ENCODE assay signal across 12 cellular contexts in genomic region chr1:32813941-32814739, GRCh38. TPM values are rescaled to one million over a fixed set of nuclear protein-coding genes. Genes with fewer than 3 reads are reported as not detected.
A peak's percentile ranks its signal among the peaks of the same experiment; 100 is the strongest.
DNase-seq lines count a peak whose midpoint lies in the region; ATAC-seq and TF ChIP-seq lines count a peak whose summit lies in the region.
"Had no signal": no experiment of that assay in that cellular context is flagged by ENCODE, and none has a peak within 500 bp of the region (broad histone marks: within the 10 kb centered on the region; RNA-seq: fewer than 3 reads in every experiment).

No MANE protein-coding gene starts in this region.

- no peak overlapping the region for H3K56ac ChIP-seq in IMR-90 (ENCODE audit: extremely low read depth, insufficient read depth, low read length)

- H3K9ac ChIP-seq in IMR-90 (ENCODE audit: low read depth, low read length) (no peak overlapping the region), liver (ENCODE audit: low read depth in 1 of 2, low read length in 2 of 2) (no peak overlapping the region)

- no peak overlapping the region for H3K18ac ChIP-seq in IMR-90 (ENCODE audit: low read depth, low read length)

- no peak overlapping the region for H2AFZ ChIP-seq in IMR-90 (replicated peaks; ENCODE audit: low read length, poor library complexity)

- H2BK20ac ChIP-seq in IMR-90 (ENCODE audit: low read depth, low read length), result no peak overlapping the region

- H3K4me3 ChIP-seq in CD8-positive, alpha-beta memory T cell (ENCODE audit: low read length), result no peak overlapping the region
- H3K4me3 ChIP-seq in IMR-90 (ENCODE audit: insufficient read depth, low read depth, low read length), result no peak overlapping the region
- H3K4me3 ChIP-seq in adrenal gland, result no peak overlapping the region
- H3K4me3 ChIP-seq in liver (ENCODE audit: low read depth in 1 of 3, low read length in 3 of 3), result no peak overlapping the region
- H3K4me3 ChIP-seq: gastroesophageal sphincter, SJSA1 had no signal

- intact Hi-C loops in IMR-90 (cut with micrococcal nuclease) (loop anchor here (2.0 kb wide), 1 partner anchor 15 kb away; no protein-coding TSS in a partner anchor), adrenal gland (cut with DNase I) (no loop called here)

- no peak overlapping the region for H4K91ac ChIP-seq in IMR-90 (ENCODE audit: insufficient read depth, low read depth, low read length)

- H2BK120ac ChIP-seq in IMR-90 (ENCODE audit: low read depth, low read length), result no peak overlapping the region

- in situ Hi-C loops in IMR-90 (cut with MboI; ENCODE audit: low sequenced_read_pairs), result no loop called here

- H3K23ac ChIP-seq in IMR-90 (ENCODE audit: low read depth, low read length), result no peak overlapping the region

- POLR2A ChIA-PET in CD8-positive, alpha-beta memory T cell (lab: Charles Lee), result no interaction called here
- POLR2A ChIA-PET in IMR-90 (lab: Charles Lee; ENCODE audit: unreplicated experiment), result no interaction called here

- peaks cover 65 to 77% (median 73%) of the 10 kb centered on the region in 3 donors for H3K4me1 Mint-ChIP-seq in CD8-positive, alpha-beta memory T cell

- no peak overlapping the region for H3K14ac ChIP-seq in IMR-90 (replicated peaks; ENCODE audit: low read depth, low read length)

- H3K36me3 ChIP-seq in CD8-positive, alpha-beta memory T cell (ENCODE audit: insufficient read depth, low read length), result peaks cover 16% of the 10 kb centered on the region
- H3K36me3 ChIP-seq in IMR-90 (ENCODE audit: control insufficient read depth, insufficient read depth, low read length) (peaks cover 16% of the 10 kb centered on the region), adrenal gland (replicated peaks in 1 of 2) (peaks cover 0 to 19% of the 10 kb centered on the region in 2 donors), liver (ENCODE audit: control insufficient read depth in 4 of 4, insufficient read depth in 3 of 4, low read depth in 1 of 4, low read length in 3 of 4) (peaks cover 2 to 17% (median 15%) of the 10 kb centered on the region in 4 donors)

- no peak for DNase-seq in CD8-positive, alpha-beta memory T cell
- peak; percentile 37 for DNase-seq in IMR-90
- peak in 6 of 7 donors; percentile 56 to 73 (median 65) for DNase-seq in adrenal gland
- no peak for DNase-seq in activated effector memory CD4-positive, alpha-beta T cell treated with anti-CD3 and anti-CD28 coated beads, Interleukin-2, amount 50 U/mL, for 16 hours
- DNase-seq in substantia nigra (lab: John Stamatoyannopoulos, UW), result no peak
- DNase-seq in NCI-H1105 treated with DMSO at 0.1 percent for 48 hours (lab: John Stamatoyannopoulos, UW), result no peak
- no peak for DNase-seq in kidney glomerular epithelial cell (lab: John Stamatoyannopoulos, UW)
- DNase-seq: NCI-H2081; stimulated activated CD4-positive, alpha-beta T cell treated with anti-CD3 and anti-CD28 coated beads, Interleukin-2, amount 100 ng/mL, for 24 hours had no signal

- CTCF ChIA-PET in CD8-positive, alpha-beta memory T cell (lab: Charles Lee), result interaction anchor here (1.3 kb wide), 1 partner anchor 101 kb away, joined by 4 read pairs; no protein-coding TSS in a partner anchor
- CTCF ChIA-PET in IMR-90 (lab: Yijun Ruan, JAX), result no interaction called here

- no peaks in the 10 kb centered on the region for H3K27me3 ChIP-seq in CD8-positive, alpha-beta memory T cell (ENCODE audit: insufficient read depth, low read length, poor library complexity, severe bottlenecking)
- no peaks in the 10 kb centered on the region for H3K27me3 ChIP-seq in IMR-90 (ENCODE audit: control insufficient read depth, insufficient read depth, low read length)
- H3K27me3 ChIP-seq in adrenal gland, result no peaks in the 10 kb centered on the region
- H3K27me3 ChIP-seq in liver (ENCODE audit: control insufficient read depth in 4 of 4, insufficient read depth in 4 of 4, low read length in 3 of 4), result no peaks in the 10 kb centered on the region
- H3K27me3 ChIP-seq: gastroesophageal sphincter, SJSA1 had no signal

- TF ChIP-seq RAD21 in IMR-90 (IDR thresholded peaks at IDR 0.05; ENCODE audit: low read length), result no peak
- no peak for TF ChIP-seq RAD21 in liver (IDR thresholded peaks at IDR 0.05)

- peaks cover 49% of the 10 kb centered on the region for H4K20me1 ChIP-seq in IMR-90 (ENCODE audit: insufficient read depth, low read length)

- H3K9me3 Mint-ChIP-seq in CD8-positive, alpha-beta memory T cell, result no peaks in the 10 kb centered on the region

- peaks cover 46% of the 10 kb centered on the region for H3K4me1 ChIP-seq in CD8-positive, alpha-beta memory T cell (ENCODE audit: insufficient read depth, low read length)
- H3K4me1 ChIP-seq in IMR-90 (ENCODE audit: control insufficient read depth, insufficient read depth, low read length) (peaks cover 11% of the 10 kb centered on the region), adrenal gland (replicated peaks in 1 of 2) (peaks cover 63 to 69% of the 10 kb centered on the region in 2 donors), liver (ENCODE audit: control insufficient read depth in 4 of 4, insufficient read depth in 4 of 4, low read length in 3 of 4) (peaks cover 0 to 28% (median 17%) of the 10 kb centered on the region in 4 donors)

- no peak for TF ChIP-seq CTCF in IMR-90 (conservative IDR thresholded peaks at IDR 0.05; ENCODE audit: low read depth, low read length)
- peak in 2 of 6 experiments; percentile 23 to 24 for TF ChIP-seq CTCF in adrenal gland (IDR thresholded peaks at IDR 0.05)
- peak; percentile 9 for TF ChIP-seq CTCF in liver (IDR thresholded peaks at IDR 0.05; ENCODE audit: low read depth, low read length, missing input control)

- peak overlapping the region; percentile 40 to 98 (median 91) for H3K4me3 Mint-ChIP-seq in CD8-positive, alpha-beta memory T cell

- peaks cover 27 to 76% of the 10 kb centered on the region in 2 experiments; a peak in 3 of 4 replicates for H3K79me1 ChIP-seq in IMR-90 (ENCODE audit: low read depth in 1 of 2, low read length in 2 of 2)

- no peak overlapping the region for H2BK15ac ChIP-seq in IMR-90 (ENCODE audit: low read depth, low read length)

- no peak overlapping the region for H3K4ac ChIP-seq in IMR-90 (ENCODE audit: low read depth, low read length)

- no TSS peak for BruUV-seq in IMR-90 (replicated peaks; lab: Mats Ljungman, UMichigan)

- no peak for TF ChIP-seq POLR2A in IMR-90 (IDR thresholded peaks at IDR 0.05; ENCODE audit: low read depth, low read length)
- TF ChIP-seq POLR2A in adrenal gland (IDR thresholded peaks at IDR 0.05), result no peak

- H3K27ac Mint-ChIP-seq in CD8-positive, alpha-beta memory T cell, result peak overlapping the region in 5 of 8 donors; percentile 9 to 76 (median 36)

- no peak overlapping the region for H2AK9ac ChIP-seq in IMR-90 (replicated peaks; ENCODE audit: low read depth, low read length, poor library complexity)

- H4K8ac ChIP-seq in IMR-90 (ENCODE audit: low read depth in 2 of 2, low read length in 2 of 2), result no peak overlapping the region

- no peak overlapping the region for H4K5ac ChIP-seq in IMR-90 (ENCODE audit: low read depth, low read length)

- no peak overlapping the region for H3K4me2 ChIP-seq in IMR-90 (ENCODE audit: low read depth, low read length)

- H3K36me3 Mint-ChIP-seq in CD8-positive, alpha-beta memory T cell, result peaks cover 0 to 68% (median 17%) of the 10 kb centered on the region in 3 donors

- no peak overlapping the region for H2BK5ac ChIP-seq in IMR-90 (ENCODE audit: low read depth, low read length, poor library complexity, severe bottlenecking)

- dilution Hi-C loops in IMR-90 (cut with HindIII; ENCODE audit: low sequenced_read_pairs, unreplicated experiment), result no loop called here

- no peaks in the 10 kb centered on the region for H3K9me3 ChIP-seq in CD8-positive, alpha-beta memory T cell (ENCODE audit: low read length)
- H3K9me3 ChIP-seq in IMR-90 (ENCODE audit: control insufficient read depth, insufficient read depth, low read length), result no peaks in the 10 kb centered on the region
- no peaks in the 10 kb centered on the region for H3K9me3 ChIP-seq in adrenal gland (replicated peaks in 1 of 3)
- no peaks in the 10 kb centered on the region for H3K9me3 ChIP-seq in liver (ENCODE audit: control insufficient read depth in 4 of 4, low read length in 3 of 4)
- H3K9me3 ChIP-seq: gastroesophageal sphincter, SJSA1 had no signal

- ATAC-seq in IMR-90 (ENCODE audit: low read depth), result no peak
- ATAC-seq: gastroesophageal sphincter had no signal

- WGBS in IMR-90 (ENCODE audit: extremely low coverage in 2 of 2, insufficient read length in 1 of 2), 2 experiments, result 78 to 100% methylated on average over 1 to 4 of the region's 11 CpGs
- 64 to 73% (median 68%) methylated on average over 11 of the region's 11 CpGs for WGBS in adrenal gland, 4 donors
- 74% methylated on average over 11 of the region's 11 CpGs for WGBS in liver

- no peaks in the 10 kb centered on the region for H3K27me3 Mint-ChIP-seq in CD8-positive, alpha-beta memory T cell

- peaks cover 14% of the 10 kb centered on the region for H3K9me1 ChIP-seq in IMR-90 (ENCODE audit: insufficient read depth, low read length)

- no peak overlapping the region for H2AK5ac ChIP-seq in IMR-90 (ENCODE audit: low read depth, low read length)

- peak overlapping the region; percentile 27 for H3K27ac ChIP-seq in CD8-positive, alpha-beta memory T cell (ENCODE audit: low read depth, low read length)
- H3K27ac ChIP-seq in IMR-90 (ENCODE audit: insufficient read depth, low read length) (no peak overlapping the region), adrenal gland (peak overlapping the region in 4 of 5 donors; percentile 48 to 99 (median 60)), liver (ENCODE audit: low read depth in 1 of 2, low read length in 2 of 2) (peak overlapping the region in 1 of 2 donors; percentile 13), substantia nigra (ENCODE audit: low read depth, low read length, poor library complexity, severe bottlenecking) (no peak overlapping the region)
- H3K27ac ChIP-seq: gastroesophageal sphincter, SJSA1 had no signal

RNA-seq across cellular contexts. Expression of gene YARS1, which starts 3.0 kb away (rescaled TPM):
- total RNA-seq in CD8-positive, alpha-beta memory T cell, result 100 to 1,000 TPM; 205 to 219 TPM
- 131 TPM for polyA plus RNA-seq in CD8-positive, alpha-beta memory T cell
- total RNA-seq in IMR-90 (2012; rRNA removed) (149 and 166 TPM in 2 replicates), adrenal gland (100 to 1,000 TPM in 4 of 8 donors, 10 to 100 TPM in 4; 73.9 to 190 (median 97.0) TPM), liver (10 to 100 TPM; 31.6 to 94.0 TPM)
- polyA plus RNA-seq in IMR-90 (2012; rRNA removed) (62.3 and 100 TPM in 2 replicates), adrenal gland (100 to 1,000 TPM in 1 of 3 donors, 10 to 100 TPM in 2; 55.5 to 183 (median 56.1) TPM), liver (10 to 100 TPM; 39.3 to 65.8 TPM)
- 44.6 and 66.2 TPM in 2 replicates for polyA plus RNA-seq in IMR-90 (2012; cell fraction: cytosol; rRNA removed)
- polyA plus RNA-seq in IMR-90 (2012; cell fraction: nucleus; rRNA removed; ENCODE audit: low replicate concordance), result 61.1 and 163 TPM in 2 replicates

RNA-seq across cellular contexts. Expression of gene S100PBP, which starts 3.3 kb away (rescaled TPM):
- total RNA-seq in CD8-positive, alpha-beta memory T cell, result 10 to 100 TPM; 28.6 to 30.6 TPM
- 17.3 TPM for polyA plus RNA-seq in CD8-positive, alpha-beta memory T cell
- 20.3 and 25.8 TPM in 2 replicates for total RNA-seq in IMR-90 (2012; rRNA removed)
- 12.6 and 13.9 TPM in 2 replicates for polyA plus RNA-seq in IMR-90 (2012; rRNA removed)
- 2.6 and 4.5 TPM in 2 replicates for polyA plus RNA-seq in IMR-90 (2012; cell fraction: cytosol; rRNA removed)
- 8.9 and 48.4 TPM in 2 replicates for polyA plus RNA-seq in IMR-90 (2012; cell fraction: nucleus; rRNA removed; ENCODE audit: low replicate concordance)
- 10 to 100 TPM; 14.0 to 50.1 (median 32.9) TPM for total RNA-seq in adrenal gland
- polyA plus RNA-seq in adrenal gland, result 10 to 100 TPM; 14.0 to 45.9 (median 22.4) TPM
- total RNA-seq in liver, result 10 to 100 TPM; 15.8 to 24.8 TPM
- polyA plus RNA-seq in liver, result 1 to 10 TPM; 1.9 to 6.4 TPM

RNA-seq across cellular contexts. Expression of gene FNDC5, which starts 56.6 kb away (rescaled TPM):
- not detected for total RNA-seq in CD8-positive, alpha-beta memory T cell
- 0.77 TPM for polyA plus RNA-seq in CD8-positive, alpha-beta memory T cell
- total RNA-seq in IMR-90 (2012; rRNA removed) (1.6 and 1.7 TPM in 2 replicates), adrenal gland (10 to 100 TPM; 12.6 to 72.0 (median 45.6) TPM), liver (10 to 100 TPM in 1 of 2 donors, 1 to 10 TPM in 1; 2.5 to 10.5 TPM)
- polyA plus RNA-seq in IMR-90 (2012; rRNA removed) (1.2 and 1.5 TPM in 2 replicates), adrenal gland (10 to 100 TPM; 15.8 to 67.3 (median 34.8) TPM), liver (1 to 10 TPM in 1 of 2 donors, under 1 TPM in 1; 0.43 to 1.5 TPM)
- polyA plus RNA-seq in IMR-90 (2012; cell fraction: cytosol; rRNA removed), result 0.74 and 0.98 TPM in 2 replicates
- 3.2 and 4.6 TPM in 2 replicates for polyA plus RNA-seq in IMR-90 (2012; cell fraction: nucleus; rRNA removed; ENCODE audit: low replicate concordance)

Comparison
In these comparisons a context has a peak if more than half of its experiments do, and no peak if none do; other contexts are left out.
1. DNase-seq: peak in IMR-90 (single experiment) and adrenal gland (6 of 7); none in CD8-positive, alpha-beta memory T cell (0 of 5), activated effector memory CD4-positive, alpha-beta T cell treated with anti-CD3 and anti-CD28 coated beads, Interleukin-2, amount 50 U/mL, for 16 hours (single experiment), substantia nigra (0 of 49), NCI-H1105 treated with DMSO at 0.1 percent for 48 hours (single experiment) and kidney glomerular epithelial cell (single experiment).
2. H3K27ac ChIP-seq: peak in CD8-positive, alpha-beta memory T cell (single experiment) and adrenal gland (4 of 5); none in IMR-90 (single experiment) and substantia nigra (single experiment).